Comparison of ENCODE assay signal across 28 cellular contexts in the genomic region with DNA sequence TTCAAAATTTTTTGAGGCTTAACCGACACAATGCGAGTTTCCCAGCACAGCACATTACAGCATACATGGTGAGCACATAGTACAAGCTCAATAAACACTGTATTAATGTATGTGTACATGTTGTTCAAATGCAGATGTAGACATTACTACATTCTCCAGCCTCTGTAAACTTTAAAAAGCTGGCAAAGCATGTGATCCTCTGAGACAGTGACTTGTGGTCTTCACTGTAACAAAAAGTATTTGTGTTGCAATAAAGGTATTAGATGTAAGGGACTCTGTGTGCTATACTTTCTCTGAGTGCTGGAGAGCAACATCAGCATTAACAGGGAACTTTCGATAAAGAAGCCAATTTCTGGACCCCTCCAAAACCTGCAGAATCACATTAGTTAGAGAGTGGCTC.
"Had no signal": no experiment of that assay in that cellular context is flagged by ENCODE, and none has a peak within 500 bp of the region (broad histone marks: within the 10 kb centered on the region; RNA-seq: fewer than 3 reads in every experiment).

No MANE protein-coding gene starts in this region.

- H3K27me3 ChIP-seq: breast epithelium, neutrophil, ovary, testis, transverse colon had no signal

- H3K36me3 ChIP-seq: ovary had no signal

- H3K9me3 ChIP-seq: breast epithelium, left ventricle myocardium inferior, mucosa of descending colon, neutrophil, ovary, psoas muscle, testis, transverse colon had no signal

- FAIRE-seq: urothelium cell line had no signal

- H3K4me3 ChIP-seq: breast epithelium, left ventricle myocardium inferior, lung, mucosa of descending colon, ovary, psoas muscle, transverse colon had no signal

- H3K4me3 Mint-ChIP-seq: activated CD4-positive, alpha-beta T cell treated with anti-CD3 and anti-CD28 coated beads, Interleukin-2, amount 10 ng/mL, durations not matched to agents 24 days and 14 days; activated CD8-positive, alpha-beta T cell treated with anti-CD3 and anti-CD28 coated beads, Interleukin-2, amount 10 ng/mL, durations not matched to agents 7 days and 5 days; activated naive CD4-positive, alpha-beta T cell treated with anti-CD3 and anti-CD28 coated beads for 36 hours; dendritic cell treated with granulocyte-macrophage colony-stimulating factor and Interleukin-4, amounts not matched to agents 40 ng/mL and 50 ng/mL, for 4 days; endodermal cell; natural killer cell treated with Interleukin-12 subunit alpha and Interleukin-12 subunit beta and Interleukin-15 and Interleukin-18, amount 100 ng/mL, for 72 hours; T-helper 1 cell treated with Interleukin-12 subunit alpha and Interleukin-12 subunit beta and Interleukin-4 antibody, amounts not matched to agents 30 μg/mL and 1 μg/mL, for 36 hours had no signal

- ATAC-seq: activated CD8-positive, alpha-beta T cell treated with anti-CD3 and anti-CD28 coated beads, Interleukin-2, amount 10 ng/mL, durations not matched to agents 7 days and 5 days; esophagus mucosa; mucosa of descending colon; natural killer cell treated with Interleukin-12 subunit alpha and Interleukin-12 subunit beta and Interleukin-15 and Interleukin-18, amount 100 ng/mL, for 72 hours; psoas muscle; stimulated activated naive CD8-positive, alpha-beta T cell treated with anti-CD3 and anti-CD28 coated beads, Interleukin-15, Interleukin-2, amounts not matched to agents 100 U/mL and 50 U/mL, for 24 hours had no signal

- H3K27ac Mint-ChIP-seq: activated CD4-positive, alpha-beta T cell treated with anti-CD3 and anti-CD28 coated beads, Interleukin-2, amount 10 ng/mL, durations not matched to agents 24 days and 14 days; activated CD8-positive, alpha-beta T cell treated with anti-CD3 and anti-CD28 coated beads, Interleukin-2, amount 10 ng/mL, durations not matched to agents 7 days and 5 days; activated naive CD4-positive, alpha-beta T cell treated with anti-CD3 and anti-CD28 coated beads for 36 hours; dendritic cell treated with granulocyte-macrophage colony-stimulating factor and Interleukin-4, amounts not matched to agents 40 ng/mL and 50 ng/mL, for 4 days; T-helper 1 cell treated with Interleukin-12 subunit alpha and Interleukin-12 subunit beta and Interleukin-4 antibody, amounts not matched to agents 30 μg/mL and 1 μg/mL, for 36 hours had no signal

- H3K4me1 ChIP-seq: breast epithelium, psoas muscle, testis had no signal

- H3K9me3 Mint-ChIP-seq: activated naive CD4-positive, alpha-beta T cell treated with anti-CD3 and anti-CD28 coated beads for 36 hours; dendritic cell treated with granulocyte-macrophage colony-stimulating factor and Interleukin-4, amounts not matched to agents 40 ng/mL and 50 ng/mL, for 4 days; natural killer cell treated with Interleukin-12 subunit alpha and Interleukin-12 subunit beta and Interleukin-15 and Interleukin-18, amount 100 ng/mL, for 72 hours had no signal

- DNase-seq: activated CD4-positive, alpha-beta T cell treated with anti-CD3 and anti-CD28 coated beads, Interleukin-2, amount 10 ng/mL, durations not matched to agents 24 days and 14 days; activated CD4-positive, CD25-positive, alpha-beta regulatory T cell treated with anti-CD3 and anti-CD28 coated beads, Interleukin-2, amount 50 U/mL, for 72 hours; activated CD8-positive, alpha-beta T cell treated with anti-CD3 and anti-CD28 coated beads, Interleukin-2, amount 10 ng/mL, durations not matched to agents 7 days and 5 days; activated effector memory CD4-positive, alpha-beta T cell treated with anti-CD3 and anti-CD28 coated beads, Interleukin-2, amount 50 U/mL, for 16 hours; activated naive CD4-positive, alpha-beta T cell treated with anti-CD3 and anti-CD28 coated beads for 36 hours; central memory CD4-positive, alpha-beta T cell; endodermal cell; foreskin melanocyte; islet precursor cell; left ventricle myocardium inferior; mucosa of descending colon; ovary; psoas muscle; stimulated activated CD4-positive, alpha-beta T cell treated with anti-CD3 and anti-CD28 coated beads, Interleukin-15, amount 100 ng/mL, for 24 hours; stimulated activated naive CD8-positive, alpha-beta T cell treated with anti-CD3 and anti-CD28 coated beads, Interleukin-15, Interleukin-2, amounts not matched to agents 100 U/mL and 50 U/mL, for 24 hours; SW 1271; T-helper 9 cell; testis; transverse colon; WERI-Rb-1 had no signal

- H3K27me3 Mint-ChIP-seq: activated CD4-positive, alpha-beta T cell treated with anti-CD3 and anti-CD28 coated beads, Interleukin-2, amount 10 ng/mL, durations not matched to agents 24 days and 14 days; dendritic cell treated with granulocyte-macrophage colony-stimulating factor and Interleukin-4, amounts not matched to agents 40 ng/mL and 50 ng/mL, for 4 days; natural killer cell treated with Interleukin-12 subunit alpha and Interleukin-12 subunit beta and Interleukin-15 and Interleukin-18, amount 100 ng/mL, for 72 hours had no signal

- H3K27ac ChIP-seq: breast epithelium, left ventricle myocardium inferior, neutrophil, ovary, psoas muscle, testis, transverse colon, WERI-Rb-1 had no signal
